24 cellular contexts compared by ENCODE assay signal in the genomic region with DNA sequence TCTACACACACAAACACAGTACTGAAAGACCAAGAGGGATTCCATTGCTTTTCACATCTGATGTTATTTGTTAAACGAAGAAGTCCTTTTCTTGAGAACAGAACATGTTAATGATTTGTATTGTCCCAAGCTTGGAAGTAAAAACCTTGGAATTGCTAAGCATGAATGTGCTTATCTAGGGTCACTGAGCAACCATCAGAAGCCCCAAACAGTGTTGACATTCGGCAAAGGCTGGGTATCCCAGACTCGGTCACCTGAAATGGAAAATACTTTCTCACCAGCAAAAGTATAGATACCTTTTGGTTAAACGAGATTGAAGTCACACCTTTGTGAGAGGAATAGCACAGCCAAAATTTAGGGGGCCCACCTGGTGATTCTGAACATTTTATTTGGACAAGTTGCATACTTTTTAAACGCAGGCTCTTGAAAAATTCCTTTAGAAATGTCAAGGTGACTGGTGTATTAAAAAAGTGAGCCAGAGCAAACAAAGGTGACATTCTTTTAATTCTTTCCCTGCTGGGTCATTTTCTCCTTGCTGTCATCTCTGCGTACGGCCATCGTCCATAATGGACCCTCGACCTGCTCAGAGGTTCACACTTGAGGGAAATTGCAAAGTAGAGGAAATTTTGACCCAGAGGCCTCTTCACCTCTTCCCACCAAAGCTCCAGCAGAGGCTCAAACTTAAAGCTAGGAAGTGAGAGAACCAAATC.
"Had no signal": no experiment of that assay in that cellular context is flagged by ENCODE, and none has a peak within 500 bp of the region (broad histone marks: within the 10 kb centered on the region; RNA-seq: fewer than 3 reads in every experiment).

No MANE protein-coding gene starts in this region.

- H3K36me3 ChIP-seq: neural progenitor cell, sigmoid colon, transverse colon had no signal

- H3K27me3 Mint-ChIP-seq: stimulated activated naive B cell treated with anti-CD40 and anti-IgM and Interleukin-4, amounts not matched to agents 10 μg/mL and 1 μg/mL and 100 μg/mL, for 72 hours; stimulated activated naive CD8-positive, alpha-beta T cell treated with anti-CD3 and anti-CD28 coated beads, Interleukin-15, amount 100 ng/mL, for 72 hours had no signal

- DNase-seq: effector CD4-positive, alpha-beta T cell; endodermal cell; erythroblast; foreskin melanocyte; head of caudate nucleus; hippocampal formation; left colon; occipital lobe; psoas muscle; retina; sigmoid colon; stimulated activated CD4-positive, alpha-beta T cell treated with anti-CD3 and anti-CD28 coated beads, Interleukin-2, amount 100 ng/mL, for 24 hours; stimulated activated CD4-positive, alpha-beta T cell treated with anti-CD3 and anti-CD28 coated beads, Interleukin-4, amount 100 ng/mL, for 4 hours; stimulated activated naive B cell treated with anti-CD40 and anti-IgM and Interleukin-4, amounts not matched to agents 10 μg/mL and 1 μg/mL and 100 μg/mL, for 72 hours; stimulated activated naive CD8-positive, alpha-beta T cell treated with anti-CD3 and anti-CD28 coated beads, Interleukin-15, amount 100 ng/mL, for 72 hours; testis; transverse colon had no signal

- H3K9me3 ChIP-seq: testis, transverse colon had no signal

- H3K4me1 ChIP-seq: neural progenitor cell, parathyroid adenoma, psoas muscle, sigmoid colon, testis, transverse colon had no signal

- H3K27ac ChIP-seq: coronary artery, neural progenitor cell, parathyroid adenoma, psoas muscle, sigmoid colon, skin epidermis, testis, transverse colon had no signal

- H3K79me2 ChIP-seq: parathyroid adenoma had no signal

- H2AFZ ChIP-seq: neural progenitor cell, parathyroid adenoma had no signal

- H3K27me3 ChIP-seq: neural progenitor cell, testis, transverse colon had no signal

- ATAC-seq: left colon; natural killer cell treated with Interleukin-12 subunit alpha and Interleukin-12 subunit beta and Interleukin-15 and Interleukin-18, amount 100 ng/mL, for 72 hours; psoas muscle; stimulated activated naive B cell treated with anti-CD40 and anti-IgM and Interleukin-4, amounts not matched to agents 10 μg/mL and 1 μg/mL and 100 μg/mL, for 72 hours; stimulated activated naive CD8-positive, alpha-beta T cell treated with anti-CD3 and anti-CD28 coated beads, Interleukin-15, amount 100 ng/mL, for 72 hours had no signal

- H3K4me1 Mint-ChIP-seq: mesothelial cell of epicardium, neural progenitor cell had no signal

- H3K4me3 ChIP-seq: coronary artery, neural progenitor cell, psoas muscle, sigmoid colon, skin epidermis, testis, transverse colon had no signal

- H3K9ac ChIP-seq: neural progenitor cell, parathyroid adenoma had no signal

- H3K27ac Mint-ChIP-seq: endodermal cell; memory B cell; mesothelial cell of epicardium; natural killer cell treated with Interleukin-12 subunit alpha and Interleukin-12 subunit beta and Interleukin-15 and Interleukin-18, amount 100 ng/mL, for 72 hours; neural progenitor cell; stimulated activated naive B cell treated with anti-CD40 and anti-IgM and Interleukin-4, amounts not matched to agents 10 μg/mL and 1 μg/mL and 100 μg/mL, for 72 hours; stimulated activated naive CD8-positive, alpha-beta T cell treated with anti-CD3 and anti-CD28 coated beads, Interleukin-15, amount 100 ng/mL, for 72 hours had no signal

- H3K4me2 ChIP-seq: neural progenitor cell had no signal

- H3K9me3 Mint-ChIP-seq: mesothelial cell of epicardium; natural killer cell treated with Interleukin-12 subunit alpha and Interleukin-12 subunit beta and Interleukin-15 and Interleukin-18, amount 100 ng/mL, for 72 hours had no signal

- H3K36me3 Mint-ChIP-seq: memory B cell; mesothelial cell of epicardium; natural killer cell treated with Interleukin-12 subunit alpha and Interleukin-12 subunit beta and Interleukin-15 and Interleukin-18, amount 100 ng/mL, for 72 hours; neural progenitor cell; stimulated activated naive B cell treated with anti-CD40 and anti-IgM and Interleukin-4, amounts not matched to agents 10 μg/mL and 1 μg/mL and 100 μg/mL, for 72 hours had no signal

- H3K4me3 Mint-ChIP-seq: endodermal cell; memory B cell; mesothelial cell of epicardium; natural killer cell treated with Interleukin-12 subunit alpha and Interleukin-12 subunit beta and Interleukin-15 and Interleukin-18, amount 100 ng/mL, for 72 hours; neural progenitor cell; stimulated activated naive B cell treated with anti-CD40 and anti-IgM and Interleukin-4, amounts not matched to agents 10 μg/mL and 1 μg/mL and 100 μg/mL, for 72 hours; stimulated activated naive CD8-positive, alpha-beta T cell treated with anti-CD3 and anti-CD28 coated beads, Interleukin-15, amount 100 ng/mL, for 72 hours had no signal
